11 cellular contexts compared by ENCODE assay signal in the genomic region with DNA sequence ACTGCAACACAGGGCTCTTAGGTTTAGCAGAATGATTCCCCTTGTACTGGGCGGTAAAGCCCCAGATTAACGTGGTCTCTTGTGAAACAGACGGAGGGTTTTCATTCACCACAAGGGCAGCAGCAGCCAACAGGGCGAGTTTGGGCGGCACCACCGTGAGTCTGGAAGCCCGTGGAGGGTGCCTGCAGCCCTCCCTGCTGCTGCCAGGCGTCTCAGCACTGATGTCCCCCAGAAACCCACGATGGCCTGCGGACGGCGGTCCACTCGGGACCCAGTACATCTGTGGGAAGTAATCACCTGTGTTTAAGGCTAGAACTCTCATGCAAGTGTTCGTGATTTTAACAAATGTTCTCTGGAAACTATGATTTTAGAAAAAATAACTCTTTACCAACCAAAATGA.
"Had no signal": no experiment of that assay in that cellular context is flagged by ENCODE, and none has a peak within 500 bp of the region (broad histone marks: within the 10 kb centered on the region; RNA-seq: fewer than 3 reads in every experiment).

No MANE protein-coding gene starts in this region.

- H3K4me3 Mint-ChIP-seq: GM23338, H9, HFFc6 had no signal

- H3K9me3 Mint-ChIP-seq: GM23338, H9 had no signal

- H3K4me1 ChIP-seq: HAP-1 had no signal

- H3K4me2 ChIP-seq: GM23338 had no signal

- H3K36me3 ChIP-seq: HAP-1 had no signal

- ATAC-seq: GM23338, HCT116 had no signal

- H3K4me3 ChIP-seq: GM23248, GM23338, HAP-1 had no signal

- H3K27ac Mint-ChIP-seq: GM23338, H9, HFFc6 had no signal

- H2AFZ ChIP-seq: GM23248, GM23338 had no signal

- H3K27ac ChIP-seq: GM23248 had no signal

- H3K9ac ChIP-seq: GM23248 had no signal

- FAIRE-seq: H1, H54 had no signal

- H3K9me3 ChIP-seq: HAP-1 had no signal

- DNase-seq: GM23248, GOT3, H7, H9, HCEC 1CT, HFFc6 had no signal
